ENCODE assay signal across 8 cellular contexts in genomic region chr2:58428286-58428552, GRCh38.
A peak's percentile ranks its signal among the peaks of the same experiment; 100 is the strongest.
DNase-seq lines count a peak whose midpoint lies in the region; ATAC-seq and FAIRE-seq lines count a peak whose summit lies in the region.

No MANE protein-coding gene starts in this region.

- H3K9me3 ChIP-seq in MG63, result no peaks in the 10 kb centered on the region

- peak overlapping the region; percentile 66 for H3K4me3 ChIP-seq in MG63

- H3K36me3 ChIP-seq in MG63, result no peaks in the 10 kb centered on the region

- CTCF ChIA-PET in activated naive CD4-positive, alpha-beta T cell treated with anti-CD3 and anti-CD28 coated beads for 36 hours (lab: Charles Lee), result interaction anchor here (0.7 kb wide), 1 partner anchor 522 kb away, joined by 3 read pairs; no protein-coding TSS in a partner anchor

- no peak overlapping the region for H3K27ac Mint-ChIP-seq in activated naive CD4-positive, alpha-beta T cell treated with anti-CD3 and anti-CD28 coated beads for 36 hours
- no peak overlapping the region for H3K27ac Mint-ChIP-seq in activated T-helper 17 cell treated with anti-CD3 and anti-CD28 coated beads, Interleukin-2, amount 50 U/mL, for 72 hours

- ATAC-seq in activated T-helper 17 cell treated with anti-CD3 and anti-CD28 coated beads, Interleukin-2, amount 50 U/mL, for 72 hours (replicated peaks), result no peak

- no peaks in the 10 kb centered on the region for H3K36me3 Mint-ChIP-seq in activated naive CD4-positive, alpha-beta T cell treated with anti-CD3 and anti-CD28 coated beads for 36 hours (ENCODE audit: low read depth)
- H3K36me3 Mint-ChIP-seq in activated T-helper 17 cell treated with anti-CD3 and anti-CD28 coated beads, Interleukin-2, amount 50 U/mL, for 72 hours (ENCODE audit: low read depth), result no peaks in the 10 kb centered on the region

- H3K27me3 Mint-ChIP-seq in activated naive CD4-positive, alpha-beta T cell treated with anti-CD3 and anti-CD28 coated beads for 36 hours (ENCODE audit: low read depth), result peaks cover 37% of the 10 kb centered on the region
- H3K27me3 Mint-ChIP-seq in activated T-helper 17 cell treated with anti-CD3 and anti-CD28 coated beads, Interleukin-2, amount 50 U/mL, for 72 hours, result peaks cover 44% of the 10 kb centered on the region

- H3K4me1 Mint-ChIP-seq in activated naive CD4-positive, alpha-beta T cell treated with anti-CD3 and anti-CD28 coated beads for 36 hours (ENCODE audit: low read depth), result peaks cover 5% of the 10 kb centered on the region
- no peaks in the 10 kb centered on the region for H3K4me1 Mint-ChIP-seq in activated T-helper 17 cell treated with anti-CD3 and anti-CD28 coated beads, Interleukin-2, amount 50 U/mL, for 72 hours

- peak overlapping the region; percentile 63 for H3K4me3 Mint-ChIP-seq in activated naive CD4-positive, alpha-beta T cell treated with anti-CD3 and anti-CD28 coated beads for 36 hours
- H3K4me3 Mint-ChIP-seq in activated T-helper 17 cell treated with anti-CD3 and anti-CD28 coated beads, Interleukin-2, amount 50 U/mL, for 72 hours, result peak overlapping the region; percentile 54

- no peaks in the 10 kb centered on the region for H3K27me3 ChIP-seq in MG63

- intact Hi-C loops in activated naive CD4-positive, alpha-beta T cell treated with anti-CD3 and anti-CD28 coated beads for 36 hours (cut with micrococcal nuclease), result no loop called here

- DNase-seq in activated naive CD4-positive, alpha-beta T cell treated with anti-CD3 and anti-CD28 coated beads for 36 hours, result no peak
- no peak for DNase-seq in activated naive CD4-positive, alpha-beta T cell treated with anti-CD3 and anti-CD28 coated beads, Interleukin-2, amount 50 U/mL, for 16 hours
- peak; percentile 37 for DNase-seq in MG63
- peak; percentile 81 for DNase-seq in left kidney (ENCODE audit: low read depth, low spot score)
- DNase-seq in urothelium cell line (ENCODE audit: low spot score), result peak; percentile 57
- DNase-seq in NCI-H128 (lab: John Stamatoyannopoulos, UW; ENCODE audit: unreplicated experiment), result no peak
- DNase-seq in GM19239 (ENCODE audit: insufficient read length, low spot score), result no peak

- no peak for FAIRE-seq in urothelium cell line (lab: Jason Lieb, UNC)
- FAIRE-seq in GM19239 (lab: Jason Lieb, UNC), result no peak

- H3K9me3 Mint-ChIP-seq in activated naive CD4-positive, alpha-beta T cell treated with anti-CD3 and anti-CD28 coated beads for 36 hours, result no peaks in the 10 kb centered on the region
- no peaks in the 10 kb centered on the region for H3K9me3 Mint-ChIP-seq in activated T-helper 17 cell treated with anti-CD3 and anti-CD28 coated beads, Interleukin-2, amount 50 U/mL, for 72 hours

Comparison
In these comparisons a context has a peak if more than half of its experiments do, and no peak if none do; other contexts are left out.
1. DNase-seq: peak in MG63 (single experiment), left kidney (single experiment) and urothelium cell line (single experiment); none in activated naive CD4-positive, alpha-beta T cell treated with anti-CD3 and anti-CD28 coated beads for 36 hours (single experiment), activated naive CD4-positive, alpha-beta T cell treated with anti-CD3 and anti-CD28 coated beads, Interleukin-2, amount 50 U/mL, for 16 hours (single experiment), NCI-H128 (single experiment) and GM19239 (single experiment).